ENCODE assay signal across 9 cellular contexts in genomic region chr19:5339470-5339949, GRCh38. TPM values are rescaled to one million over a fixed set of nuclear protein-coding genes. Genes with fewer than 3 reads are reported as not detected.
A peak's percentile ranks its signal among the peaks of the same experiment; 100 is the strongest.
DNase-seq lines count a peak whose midpoint lies in the region; ATAC-seq and TF ChIP-seq lines count a peak whose summit lies in the region.
"Had no signal": no experiment of that assay in that cellular context is flagged by ENCODE, and none has a peak within 500 bp of the region (broad histone marks: within the 10 kb centered on the region; RNA-seq: fewer than 3 reads in every experiment).

No MANE protein-coding gene starts in this region.

- peak overlapping the region; percentile 54 for H3K9ac ChIP-seq in iPS-15b (ENCODE audit: low read depth, low read length)

- H3K9me3 ChIP-seq in iPS-15b (ENCODE audit: control insufficient read depth, insufficient read depth, low read length) (no peaks in the 10 kb centered on the region), stomach (no peaks in the 10 kb centered on the region)

- no peak overlapping the region for H3K27ac Mint-ChIP-seq in activated T-helper 17 cell treated with anti-CD3 and anti-CD28 coated beads, Interleukin-2, amount 50 U/mL, for 72 hours

- H3K9me3 Mint-ChIP-seq in activated T-helper 17 cell treated with anti-CD3 and anti-CD28 coated beads, Interleukin-2, amount 50 U/mL, for 72 hours = peaks cover 3% of the 10 kb centered on the region

- H3K4me3 Mint-ChIP-seq in activated T-helper 17 cell treated with anti-CD3 and anti-CD28 coated beads, Interleukin-2, amount 50 U/mL, for 72 hours = peak overlapping the region; percentile 73

- ATAC-seq in activated T-helper 17 cell treated with anti-CD3 and anti-CD28 coated beads, Interleukin-2, amount 50 U/mL, for 72 hours (replicated peaks) = no peak
- no peak for ATAC-seq in GM18873 (IDR thresholded peaks at IDR 0.05; ENCODE audit: low FRiP score, unreplicated experiment)
- no peak for ATAC-seq in GM19452 (IDR thresholded peaks at IDR 0.05; ENCODE audit: unreplicated experiment)

- peaks cover 47% of the 10 kb centered on the region for H3K27me3 Mint-ChIP-seq in activated T-helper 17 cell treated with anti-CD3 and anti-CD28 coated beads, Interleukin-2, amount 50 U/mL, for 72 hours

- WGBS in stomach, 5 donors = 1 to 4% (median 3%) methylated on average over 12 to 32 of the region's 34 CpGs

- TF ChIP-seq CTCF in stomach (IDR thresholded peaks at IDR 0.05) = no peak

- intact Hi-C loops in stomach (cut with DNase I; ENCODE audit: low total_unique reads) = no loop called here

- no peak for TF ChIP-seq EP300 in stomach (IDR thresholded peaks at IDR 0.05)

- H3K27me3 ChIP-seq in iPS-15b (ENCODE audit: control insufficient read depth, insufficient read depth, low read length) = peaks cover 13% of the 10 kb centered on the region
- peaks cover 7 to 77% (median 50%) of the 10 kb centered on the region in 3 donors for H3K27me3 ChIP-seq in stomach

- peak overlapping the region in 1 of 5 donors; percentile 61 for H3K27ac ChIP-seq in stomach

- H3K4me1 ChIP-seq in iPS-15b (ENCODE audit: control insufficient read depth, insufficient read depth, low read length) (peaks cover 6% of the 10 kb centered on the region), stomach (peaks cover 17 to 29% (median 27%) of the 10 kb centered on the region in 4 donors)

- DNase-seq in NCI-H2227 (lab: John Stamatoyannopoulos, UW; ENCODE audit: unreplicated experiment) = peak; percentile 27
- no peak for DNase-seq in NCI-H2227 treated with DMSO at 0.1 percent for 48 hours (lab: John Stamatoyannopoulos, UW)
- DNase-seq in stomach = no peak
- no peak for DNase-seq in NCI-H82 (lab: John Stamatoyannopoulos, UW)

- H3K4me3 ChIP-seq in iPS-15b (ENCODE audit: low read depth, low read length) (peak overlapping the region; percentile 73), stomach (peak overlapping the region; percentile 57 to 77 (median 62))
- H3K4me3 ChIP-seq: lung had no signal

- peaks cover 9% of the 10 kb centered on the region for H3K4me1 Mint-ChIP-seq in activated T-helper 17 cell treated with anti-CD3 and anti-CD28 coated beads, Interleukin-2, amount 50 U/mL, for 72 hours

- no peak for TF ChIP-seq POLR2A in stomach (IDR thresholded peaks at IDR 0.05)

- H3K36me3 Mint-ChIP-seq in activated T-helper 17 cell treated with anti-CD3 and anti-CD28 coated beads, Interleukin-2, amount 50 U/mL, for 72 hours (ENCODE audit: low read depth) = peaks cover 13% of the 10 kb centered on the region

- peaks cover 2% of the 10 kb centered on the region for H3K36me3 ChIP-seq in iPS-15b (ENCODE audit: control insufficient read depth, insufficient read depth, low read length)
- H3K36me3 ChIP-seq in stomach = no peaks in the 10 kb centered on the region

RNA-seq across cellular contexts. Expression of gene PTPRS, which starts 1.1 kb away (rescaled TPM):
- total RNA-seq in activated T-helper 17 cell treated with anti-CD3 and anti-CD28 coated beads, Interleukin-2, amount 50 U/mL, for 72 hours = 1 to 10 TPM in 1 of 2 donors, under 1 TPM in 1; 0.04 to 3.2 TPM
- total RNA-seq in stomach = 100 to 1,000 TPM in 2 of 5 donors, 10 to 100 TPM in 3; 50.8 to 142 (median 67.4) TPM
- polyA plus RNA-seq in stomach = 1 to 10 TPM; 6.9 to 9.9 (median 7.0) TPM

Comparison
In these comparisons a context has a peak if more than half of its experiments do, and no peak if none do; other contexts are left out.
1. RNA of gene PTPRS, which starts 1.1 kb away (total RNA-seq): 50.8 to 142 TPM in stomach; 0.04 to 3.2 TPM in activated T-helper 17 cell treated with anti-CD3 and anti-CD28 coated beads, Interleukin-2, amount 50 U/mL, for 72 hours; every median in the first group is over 10 times any median in the second.